In the genomic region with DNA sequence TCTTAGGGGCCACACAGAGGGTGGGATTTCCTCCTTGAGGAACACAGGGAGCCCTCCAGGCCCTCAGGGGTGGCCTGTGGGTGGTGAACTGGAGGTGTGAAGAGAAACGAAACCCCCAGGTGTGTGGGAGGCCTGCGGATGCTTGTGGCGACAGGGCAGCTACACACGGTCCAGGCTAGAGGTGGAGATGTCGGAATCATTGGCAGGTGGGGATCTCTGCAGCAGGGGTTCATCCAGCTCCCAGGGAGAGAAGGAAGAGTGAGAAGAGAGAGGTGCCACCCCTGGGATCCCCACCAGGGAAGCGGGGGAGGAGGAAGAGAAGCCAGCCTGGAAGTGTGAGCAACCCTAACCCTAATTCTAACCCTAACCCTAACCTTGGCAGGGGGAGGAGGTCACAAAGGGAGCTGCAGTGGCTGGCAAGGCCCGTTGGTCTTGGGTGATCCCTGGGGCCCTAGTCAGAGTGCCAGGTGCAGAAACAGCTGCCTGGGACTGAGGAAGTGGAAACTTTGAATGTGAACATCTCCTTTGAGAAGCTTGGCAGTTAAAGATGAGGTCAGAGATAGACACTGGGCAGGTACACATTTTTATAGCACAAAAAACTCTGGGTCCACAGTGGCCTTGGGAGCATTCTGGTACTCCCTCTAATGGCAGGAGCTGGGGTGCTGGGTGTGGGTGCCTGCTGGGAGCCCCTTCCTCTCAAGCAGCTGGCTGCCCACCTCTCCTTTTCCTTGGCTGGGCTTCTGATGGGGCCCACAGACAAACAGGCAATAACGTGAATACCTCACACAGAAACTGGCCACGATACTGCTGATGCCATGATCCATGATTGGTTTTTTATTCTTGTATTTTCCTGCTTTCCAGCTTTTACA, we compare ENCODE assay signal across 11 cellular contexts. TPM values are rescaled to one million over a fixed set of nuclear protein-coding genes. Genes with fewer than 3 reads are reported as not detected.
DNase-seq lines count a peak whose midpoint lies in the region; ATAC-seq, FAIRE-seq and TF ChIP-seq lines count a peak whose summit lies in the region.
"Had no signal": no experiment of that assay in that cellular context is flagged by ENCODE, and none has a peak within 500 bp of the region (broad histone marks: within the 10 kb centered on the region; RNA-seq: fewer than 3 reads in every experiment).

No MANE protein-coding gene starts in this region.

- H3K79me2 ChIP-seq in KMS-11 (ENCODE audit: insufficient read depth, low read depth): no peaks in the 10 kb centered on the region
- H3K79me2 ChIP-seq in GM12878 (ENCODE audit: control insufficient read depth, insufficient read depth, low read length): no peaks in the 10 kb centered on the region

- ATAC-seq in GM18511 (IDR thresholded peaks at IDR 0.05; ENCODE audit: unreplicated experiment) (peak; percentile 87), GM21529 (IDR thresholded peaks at IDR 0.05; ENCODE audit: unreplicated experiment) (peak; percentile 76), GM12878 (peak; percentile 73)

- RAD21 ChIA-PET in GM12878 (lab: Charles Lee; ENCODE audit: unreplicated experiment): interaction anchor here (1.0 to 1.3 kb wide), 3 partner anchors 19 to 53 kb away, joined by 3 to 4 read pairs (median 3); a partner anchor contains a TSS

- intact Hi-C loops in GM12878 (cut with micrococcal nuclease; ENCODE audit: unreplicated experiment): no loop called here

- H3K36me3 ChIP-seq in KMS-11 (ENCODE audit: insufficient read depth): no peaks in the 10 kb centered on the region
- H3K36me3 ChIP-seq in GM12878 (ENCODE audit: control insufficient read depth in 2 of 2, insufficient read depth in 2 of 2, low read length in 1 of 2): no peaks in the 10 kb centered on the region
- H3K36me3 ChIP-seq: ovary, stomach had no signal

- in situ Hi-C loops in GM12878 (cut with MboI): no loop called here

- POLR2A ChIA-PET in GM12878 (lab: Charles Lee): interaction anchor here (0.5 to 0.9 kb wide), 2 partner anchors 16 to 196 kb away, joined by 3 to 5 read pairs; no protein-coding TSS in a partner anchor

- peak overlapping the region; percentile 11; the same call in 1 of the 2 replicates for H3K4me2 ChIP-seq in KMS-11
- peak overlapping the region; percentile 44; the same call in 1 of the 2 replicates for H3K4me2 ChIP-seq in GM12878 (ENCODE audit: control insufficient read depth, insufficient read depth)

- H2AFZ ChIP-seq in KMS-11 (ENCODE audit: low read depth) (peak overlapping the region; percentile 48; the same call in 1 of the 2 replicates), GM12878 (ENCODE audit: control insufficient read depth, low read depth, low read length) (peak overlapping the region; percentile 33)

- H3K9me3 ChIP-seq in GM12878 (replicated peaks; ENCODE audit: control insufficient read depth, insufficient read depth, low read length): no peaks in the 10 kb centered on the region
- H3K9me3 ChIP-seq: ovary, stomach had no signal

- peak; percentile 15 for DNase-seq in GM12878 (ENCODE audit: low read depth, low spot score)
- DNase-seq in AG08395 (ENCODE audit: low spot score): no peak
- no peak for DNase-seq in NCI-H446 treated with DMSO at 0.1 percent for 48 hours (lab: John Stamatoyannopoulos, UW)
- no peak for DNase-seq in HuH-7.5 (ENCODE audit: low spot score)
- no peak for DNase-seq in NCI-H2081 (lab: John Stamatoyannopoulos, UW)
- DNase-seq: stomach had no signal

- H3K27me3 ChIP-seq in KMS-11 (ENCODE audit: insufficient read depth, low read depth) (no peaks in the 10 kb centered on the region), GM12878 (replicated peaks in 1 of 2; ENCODE audit: control insufficient read depth in 2 of 2, insufficient read depth in 2 of 2, low read length in 1 of 2) (no peaks in the 10 kb centered on the region)
- H3K27me3 ChIP-seq: ovary, stomach had no signal

- BruUV-seq in GM12878 (replicated peaks; lab: Mats Ljungman, UMichigan): no TSS peak

- WGBS in GM12878 (ENCODE audit: insufficient coverage, insufficient replicate concordance, low lambda C conversion rate, missing lambda C conversion rate): 12% methylated on average over 9 of the region's 9 CpGs

- no peak for TF ChIP-seq EP300 in GM12878 (IDR thresholded peaks at IDR 0.05; ENCODE audit: borderline replicate concordance in 1 of 2, control insufficient read depth in 1 of 2, low read depth in 2 of 2, low read length in 2 of 2)

- TF ChIP-seq RAD21 in GM12878 (IDR thresholded peaks at IDR 0.05; ENCODE audit: insufficient read depth, low read depth, low read length): no peak

- TF ChIP-seq POLR2A in GM12878 (IDR thresholded peaks at IDR 0.05; ENCODE audit: low read depth, low read length): no peak

- peaks cover 22% of the 10 kb centered on the region for H3K4me1 ChIP-seq in KMS-11 (ENCODE audit: low read depth, poor library complexity, severe bottlenecking)
- peaks cover 14% of the 10 kb centered on the region for H3K4me1 ChIP-seq in GM12878 (ENCODE audit: control insufficient read depth, insufficient read depth, low read length)

- H3K27ac ChIP-seq in KMS-11 (peak overlapping the region; percentile 40; the same call in 1 of the 2 replicates), GM12878 (ENCODE audit: control insufficient read depth, insufficient read depth) (no peak overlapping the region; the same call in 1 of the 2 replicates)
- H3K27ac ChIP-seq: ovary, stomach had no signal

- CTCF ChIA-PET in GM12878 (lab: Yijun Ruan, JAX): interaction anchor here (0.8 to 2.8 kb wide), 5 partner anchors 12 to 182 kb away, joined by 3 to 9 read pairs (median 3); no protein-coding TSS in a partner anchor

- SMC1A ChIA-PET in GM12878 (lab: Charles Lee; ENCODE audit: uncharacterized antibody, unreplicated experiment): interaction anchor here (1.4 to 2.0 kb wide), 4 partner anchors 12 to 25 kb away, joined by 3 to 6 read pairs (median 4); no protein-coding TSS in a partner anchor

- H3K9ac ChIP-seq in KMS-11 (no peak overlapping the region), GM12878 (ENCODE audit: control insufficient read depth, insufficient read depth, low read length) (no peak overlapping the region)

- H3K4me3 ChIP-seq in KMS-11 (IDR thresholded peaks at IDR 0.05; ENCODE audit: insufficient read depth, low read depth, low read length): no peak overlapping the region
- H3K4me3 ChIP-seq in GM12878: no peak overlapping the region
- H3K4me3 ChIP-seq: ovary, stomach had no signal

- H4K20me1 ChIP-seq in KMS-11 (ENCODE audit: insufficient read depth) (no peaks in the 10 kb centered on the region), GM12878 (ENCODE audit: control insufficient read depth, insufficient read depth) (no peaks in the 10 kb centered on the region)

- no peak for FAIRE-seq in GM12878 (lab: Jason Lieb, UNC)
- FAIRE-seq: bronchial epithelial cell had no signal

- TF ChIP-seq CTCF in KMS-11 (conservative IDR thresholded peaks at IDR 0.05; ENCODE audit: low read depth, low read length): no peak
- no peak for TF ChIP-seq CTCF in GM12878 (IDR thresholded peaks at IDR 0.05 in 2 of 3, conservative IDR thresholded peaks at IDR 0.05 in 1 of 3; ENCODE audit: control insufficient read depth in 2 of 3, extremely low read depth in 1 of 3, insufficient read depth in 1 of 3, low read depth in 3 of 3, low read length in 3 of 3)

RNA-seq across cellular contexts. Expression of a gene that starts 6.8 kb away (rescaled TPM):
- 1.9 and 3.2 TPM in 2 replicates for total RNA-seq in GM12878 (2013; cell fraction: nucleolus; rRNA removed)
- total RNA-seq in GM12878 (2014; rRNA removed) (0.06 TPM in 1 of 2 replicates, not detected in the other), GM12878 (2014; rRNA removed; fragmentation: Illumina TruSeq; extraction: Trizol) (not detected in 2 replicates), GM12878 (2021) (0.16 and 0.23 TPM in 2 replicates)
- 0.46 TPM for polyA plus RNA-seq in GM12878 (2011; ENCODE audit: low read depth)
- polyA plus RNA-seq in GM12878 (2011; rRNA removed) (0.09 and 0.20 TPM in 2 replicates), GM12878 (2014; fragmentation: Illumina TruSeq; extraction: Trizol) (not detected in 2 replicates), GM12878 (2014; fragmentation: Nextera tagmentation; extraction: Ambion mirVana) (not detected), GM12878 (2014; rRNA removed) (0.08 TPM in 1 of 2 replicates, not detected in the other), GM12878 (2016; fragmentation: Nextera tagmentation; extraction: Ambion mirVana) (under 1 TPM in 1 of 2 experiments, not detected in 1; 0.11 TPM)
- 0.13 and 0.22 TPM in 2 replicates for polyA plus RNA-seq in GM12878 (2011; cell fraction: cytosol; rRNA removed)
- polyA plus RNA-seq in GM12878 (2011; cell fraction: nucleus; rRNA removed): 1.8 and 3.1 TPM in 2 replicates
- polyA plus RNA-seq in GM12878 (2012): 0.31 and 0.46 TPM in 2 replicates
- 0.67 TPM in 1 of 2 replicates, not detected in the other for polyA minus RNA-seq in GM12878 (2011; rRNA and poly(A)+ RNA removed)
- polyA minus RNA-seq in GM12878 (2011; cell fraction: cytosol; rRNA and poly(A)+ RNA removed): not detected in 2 replicates
- 0.24 and 0.57 TPM in 2 replicates for polyA minus RNA-seq in GM12878 (2011; cell fraction: nucleus; rRNA and poly(A)+ RNA removed)

RNA-seq across cellular contexts. Expression of a gene that starts 15.0 kb away (rescaled TPM):
- 108 and 133 TPM in 2 replicates for total RNA-seq in GM12878 (2013; cell fraction: nucleolus; rRNA removed)
- total RNA-seq in GM12878 (2014; rRNA removed) (23.3 and 24.8 TPM in 2 replicates), GM12878 (2014; rRNA removed; fragmentation: Illumina TruSeq; extraction: Trizol) (13.5 and 14.1 TPM in 2 replicates), GM12878 (2021) (33.8 and 37.8 TPM in 2 replicates)
- polyA plus RNA-seq in GM12878 (2011; ENCODE audit: low read depth): 9.0 TPM
- polyA plus RNA-seq in GM12878 (2011; rRNA removed) (11.0 and 15.9 TPM in 2 replicates), GM12878 (2014; fragmentation: Illumina TruSeq; extraction: Trizol) (8.0 and 16.1 TPM in 2 replicates), GM12878 (2014; fragmentation: Nextera tagmentation; extraction: Ambion mirVana) (1 to 10 TPM; 3.1 to 4.6 TPM), GM12878 (2014; rRNA removed) (39.4 and 41.5 TPM in 2 replicates), GM12878 (2016; fragmentation: Nextera tagmentation; extraction: Ambion mirVana) (10 to 100 TPM; 22.0 to 23.2 TPM)
- polyA plus RNA-seq in GM12878 (2011; cell fraction: cytosol; rRNA removed): 17.6 and 26.6 TPM in 2 replicates
- polyA plus RNA-seq in GM12878 (2011; cell fraction: nucleus; rRNA removed): 86.2 and 99.8 TPM in 2 replicates
- 16.6 and 18.6 TPM in 2 replicates for polyA plus RNA-seq in GM12878 (2012)
- polyA minus RNA-seq in GM12878 (2011; rRNA and poly(A)+ RNA removed): 19.2 and 33.0 TPM in 2 replicates
- 12.7 and 16.4 TPM in 2 replicates for polyA minus RNA-seq in GM12878 (2011; cell fraction: cytosol; rRNA and poly(A)+ RNA removed)
- polyA minus RNA-seq in GM12878 (2011; cell fraction: nucleus; rRNA and poly(A)+ RNA removed): 41.2 and 67.5 TPM in 2 replicates

RNA-seq across cellular contexts. Expression of a gene that starts 26.1 kb away (rescaled TPM):
- 86.8 and 93.9 TPM in 2 replicates for total RNA-seq in GM12878 (2013; cell fraction: nucleolus; rRNA removed)
- total RNA-seq in GM12878 (2014; rRNA removed) (149 and 169 TPM in 2 replicates), GM12878 (2014; rRNA removed; fragmentation: Illumina TruSeq; extraction: Trizol) (97.5 and 105 TPM in 2 replicates), GM12878 (2021) (169 TPM in 2 replicates)
- 99.6 TPM for polyA plus RNA-seq in GM12878 (2011; ENCODE audit: low read depth)
- polyA plus RNA-seq in GM12878 (2011; rRNA removed) (113 and 179 TPM in 2 replicates), GM12878 (2014; fragmentation: Illumina TruSeq; extraction: Trizol) (61.8 and 118 TPM in 2 replicates), GM12878 (2014; fragmentation: Nextera tagmentation; extraction: Ambion mirVana) (10 to 100 TPM; 19.1 to 42.7 TPM), GM12878 (2014; rRNA removed) (193 and 194 TPM in 2 replicates), GM12878 (2016; fragmentation: Nextera tagmentation; extraction: Ambion mirVana) (100 to 1,000 TPM; 266 to 287 TPM)
- polyA plus RNA-seq in GM12878 (2011; cell fraction: cytosol; rRNA removed): 225 and 290 TPM in 2 replicates
- 281 and 287 TPM in 2 replicates for polyA plus RNA-seq in GM12878 (2011; cell fraction: nucleus; rRNA removed)
- polyA plus RNA-seq in GM12878 (2012): 110 and 118 TPM in 2 replicates
- 75.3 and 127 TPM in 2 replicates for polyA minus RNA-seq in GM12878 (2011; rRNA and poly(A)+ RNA removed)
- polyA minus RNA-seq in GM12878 (2011; cell fraction: cytosol; rRNA and poly(A)+ RNA removed): 41.1 and 46.9 TPM in 2 replicates
- polyA minus RNA-seq in GM12878 (2011; cell fraction: nucleus; rRNA and poly(A)+ RNA removed): 54.9 and 61.8 TPM in 2 replicates

RNA-seq across cellular contexts. Expression of a gene that starts 31.9 kb away (rescaled TPM):
- 2.5 and 3.7 TPM in 2 replicates for total RNA-seq in GM12878 (2013; cell fraction: nucleolus; rRNA removed)
- total RNA-seq in GM12878 (2014; rRNA removed) (not detected in 2 replicates), GM12878 (2014; rRNA removed; fragmentation: Illumina TruSeq; extraction: Trizol) (not detected in 2 replicates), GM12878 (2021) (0.24 TPM in 1 of 2 replicates, not detected in the other)
- not detected for polyA plus RNA-seq in GM12878 (2011; ENCODE audit: low read depth)
- polyA plus RNA-seq in GM12878 (2011; rRNA removed) (not detected in 2 replicates), GM12878 (2014; fragmentation: Illumina TruSeq; extraction: Trizol) (not detected in 2 replicates), GM12878 (2014; fragmentation: Nextera tagmentation; extraction: Ambion mirVana) (not detected), GM12878 (2014; rRNA removed) (0.13 TPM in 1 of 2 replicates, not detected in the other), GM12878 (2016; fragmentation: Nextera tagmentation; extraction: Ambion mirVana) (not detected)
- polyA plus RNA-seq in GM12878 (2011; cell fraction: cytosol; rRNA removed): not detected in 2 replicates
- 0.87 and 1.2 TPM in 2 replicates for polyA plus RNA-seq in GM12878 (2011; cell fraction: nucleus; rRNA removed)
- 0.18 TPM in 1 of 2 replicates, not detected in the other for polyA plus RNA-seq in GM12878 (2012)
- not detected in 2 replicates for polyA minus RNA-seq in GM12878 (2011; rRNA and poly(A)+ RNA removed)
- polyA minus RNA-seq in GM12878 (2011; cell fraction: cytosol; rRNA and poly(A)+ RNA removed): not detected in 2 replicates
- 0.57 and 0.97 TPM in 2 replicates for polyA minus RNA-seq in GM12878 (2011; cell fraction: nucleus; rRNA and poly(A)+ RNA removed)

RNA-seq across cellular contexts. Expression of a gene that starts 43.8 kb away (rescaled TPM):
- not detected in 2 replicates for total RNA-seq in GM12878 (2013; cell fraction: nucleolus; rRNA removed)
- total RNA-seq in GM12878 (2014; rRNA removed) (not detected in 2 replicates), GM12878 (2014; rRNA removed; fragmentation: Illumina TruSeq; extraction: Trizol) (not detected in 2 replicates), GM12878 (2021) (not detected in 2 replicates)
- not detected for polyA plus RNA-seq in GM12878 (2011; ENCODE audit: low read depth)
- polyA plus RNA-seq in GM12878 (2011; rRNA removed) (not detected in 2 replicates), GM12878 (2014; fragmentation: Illumina TruSeq; extraction: Trizol) (not detected in 2 replicates), GM12878 (2014; fragmentation: Nextera tagmentation; extraction: Ambion mirVana) (not detected), GM12878 (2014; rRNA removed) (not detected in 2 replicates), GM12878 (2016; fragmentation: Nextera tagmentation; extraction: Ambion mirVana) (1 to 10 TPM in 1 of 2 experiments, not detected in 1; 1.9 TPM)
- polyA plus RNA-seq in GM12878 (2011; cell fraction: cytosol; rRNA removed): not detected in 2 replicates
- not detected in 2 replicates for polyA plus RNA-seq in GM12878 (2011; cell fraction: nucleus; rRNA removed)
- not detected in 2 replicates for polyA plus RNA-seq in GM12878 (2012)
- not detected in 2 replicates for polyA minus RNA-seq in GM12878 (2011; rRNA and poly(A)+ RNA removed)
- polyA minus RNA-seq in GM12878 (2011; cell fraction: cytosol; rRNA and poly(A)+ RNA removed): not detected in 2 replicates
- polyA minus RNA-seq in GM12878 (2011; cell fraction: nucleus; rRNA and poly(A)+ RNA removed): not detected in 2 replicates
- total RNA-seq: bronchial epithelial cell, stomach had no signal
